16 cellular contexts compared by ENCODE assay signal in genomic region chr13:82165396-82166174, GRCh38.
"Had no signal": no experiment of that assay in that cellular context is flagged by ENCODE, and none has a peak within 500 bp of the region (broad histone marks: within the 10 kb centered on the region; RNA-seq: fewer than 3 reads in every experiment).

No MANE protein-coding gene starts in this region.

- DNase-seq: activated CD4-positive, alpha-beta memory T cell treated with anti-CD3 and anti-CD28 coated beads for 36 hours; activated CD8-positive, alpha-beta memory T cell treated with anti-CD3 and anti-CD28 coated beads, Interleukin-2, amount 10 ng/mL, durations not matched to agents 7 days and 5 days; activated effector memory CD4-positive, alpha-beta T cell treated with Interleukin-2 at 50 U/mL for 16 hours; activated naive CD4-positive, alpha-beta T cell treated with anti-CD3 and anti-CD28 coated beads, Interleukin-2, amount 50 U/mL, for 16 hours; activated T-cell treated with anti-CD3 and anti-CD28 coated beads, Interleukin-2, amount 50 U/mL, for 4 hours; erythroblast; islet precursor cell; left ventricle myocardium inferior; naive B cell; stimulated activated CD4-positive, alpha-beta T cell treated with anti-CD3 and anti-CD28 coated beads, Interleukin-2, amount 100 ng/mL, for 48 hours; thyroid gland had no signal

- H3K4me1 ChIP-seq: left ventricle myocardium inferior, pancreas, thyroid gland had no signal

- H3K36me3 ChIP-seq: cardiac muscle cell, left ventricle myocardium inferior, neural progenitor cell, pancreas, thyroid gland had no signal

- H3K27ac ChIP-seq: cardiac muscle cell, dorsolateral prefrontal cortex, left ventricle myocardium inferior, neural progenitor cell, pancreas, thyroid gland had no signal

- ATAC-seq: activated CD8-positive, alpha-beta memory T cell treated with anti-CD3 and anti-CD28 coated beads, Interleukin-2, amount 10 ng/mL, durations not matched to agents 7 days and 5 days; pancreas; stimulated activated memory B cell treated with anti-CD40 and anti-IgM and Interleukin-4, amounts not matched to agents 10 μg/mL and 1 μg/mL and 100 μg/mL, for 72 hours had no signal

- H3K9me3 ChIP-seq: pancreas, thyroid gland had no signal

- H3K27me3 ChIP-seq: cardiac muscle cell, dorsolateral prefrontal cortex, neural progenitor cell, pancreas, thyroid gland had no signal

- H3K4me3 ChIP-seq: cardiac muscle cell, dorsolateral prefrontal cortex, left ventricle myocardium inferior, neural progenitor cell, pancreas, thyroid gland had no signal
